1 cellular context compared by ENCODE assay signal in the genomic region with DNA sequence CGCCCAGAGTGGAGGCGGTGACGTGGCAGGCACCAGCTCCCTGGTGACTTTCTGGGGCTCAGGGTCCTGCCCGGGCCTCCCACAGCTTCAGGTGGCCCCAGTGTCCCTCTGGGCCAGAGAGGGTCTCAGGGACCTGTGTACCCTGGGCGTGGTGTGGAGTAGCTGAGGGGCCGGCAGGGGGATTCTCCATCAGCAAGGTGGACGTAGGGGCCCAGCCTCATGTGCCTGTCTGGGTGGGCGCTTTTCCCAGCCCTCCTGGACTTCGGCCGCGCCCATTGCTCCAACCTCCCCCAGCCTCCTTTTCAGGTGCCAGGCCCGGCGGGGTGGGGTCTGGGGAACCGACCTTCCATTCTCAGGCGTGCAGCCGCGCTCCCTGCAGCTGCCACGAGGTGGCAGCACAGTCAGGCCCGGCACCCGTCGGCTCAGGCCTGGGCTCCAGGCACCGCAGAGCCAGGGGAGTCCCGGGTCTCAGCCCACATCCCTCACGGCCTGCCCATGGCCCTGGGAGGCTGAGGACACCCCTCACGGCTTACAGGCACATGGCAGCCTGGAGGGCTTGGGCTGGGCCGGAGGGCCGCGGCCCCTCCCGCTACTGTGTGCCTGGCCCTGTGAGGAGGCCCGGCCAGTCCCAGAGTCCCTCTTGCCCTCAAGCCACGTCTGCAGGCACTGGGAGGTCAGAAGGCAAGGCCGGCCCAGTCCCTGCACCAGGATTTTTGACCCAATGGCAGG.
TF ChIP-seq lines count a peak whose summit lies in the region.

No MANE protein-coding gene starts in this region.

TF ChIP-seq in K562, 482 proteins besides CTCF, POLR2A, EP300 and RAD21 (continued from another document):
- TF ChIP-seq, protein P1, sequence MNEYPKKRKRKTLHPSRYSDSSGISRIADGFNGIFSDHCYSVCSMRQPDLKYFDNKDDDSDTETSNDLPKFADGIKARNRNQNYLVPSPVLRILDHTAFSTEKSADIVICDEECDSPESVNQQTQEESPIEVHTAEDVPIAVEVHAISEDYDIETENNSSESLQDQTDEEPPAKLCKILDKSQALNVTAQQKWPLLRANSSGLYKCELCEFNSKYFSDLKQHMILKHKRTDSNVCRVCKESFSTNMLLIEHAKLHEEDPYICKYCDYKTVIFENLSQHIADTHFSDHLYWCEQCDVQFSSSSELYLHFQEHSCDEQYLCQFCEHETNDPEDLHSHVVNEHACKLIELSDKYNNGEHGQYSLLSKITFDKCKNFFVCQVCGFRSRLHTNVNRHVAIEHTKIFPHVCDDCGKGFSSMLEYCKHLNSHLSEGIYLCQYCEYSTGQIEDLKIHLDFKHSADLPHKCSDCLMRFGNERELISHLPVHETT (CRISPR knock-in tag; conservative IDR thresholded peaks at IDR 0.05 in 1 of 2, IDR thresholded peaks at IDR 0.05 in 1 of 2) = no peak
- TF ChIP-seq ZNF24 (IDR thresholded peaks at IDR 0.05) (peak; percentile 73; the same call in 1 of the 2 replicates), SIN3A (IDR thresholded peaks at IDR 0.05; ENCODE audit: borderline replicate concordance in 2 of 2, control insufficient read depth in 1 of 2, low read depth in 2 of 2, low read length in 2 of 2) (no peak), STAG1 (CRISPR knock-in tag; IDR thresholded peaks at IDR 0.05; ENCODE audit: borderline replicate concordance) (peak; percentile 74), CTBP1 (IDR thresholded peaks at IDR 0.05; ENCODE audit: borderline replicate concordance) (peak; percentile 38; the same call in 1 of the 2 replicates), ZBTB7A (IDR thresholded peaks at IDR 0.05; ENCODE audit: borderline replicate concordance, control insufficient read depth, low read depth, low read length) (0 out of 2 replicates have a peak, but pooled peaks have one; percentile 9), BHLHE40 (IDR thresholded peaks at IDR 0.05; ENCODE audit: low read length) (peak; percentile 28; the same call in 1 of the 2 replicates), MTA3 (IDR thresholded peaks at IDR 0.05; ENCODE audit: borderline replicate concordance) (peak; percentile 27; the same call in 1 of the 2 replicates), RB1 (IDR thresholded peaks at IDR 0.05; ENCODE audit: low read depth) (peak; percentile 57; the same call in 1 of the 2 replicates)
- TF ChIP-seq, protein P2, sequence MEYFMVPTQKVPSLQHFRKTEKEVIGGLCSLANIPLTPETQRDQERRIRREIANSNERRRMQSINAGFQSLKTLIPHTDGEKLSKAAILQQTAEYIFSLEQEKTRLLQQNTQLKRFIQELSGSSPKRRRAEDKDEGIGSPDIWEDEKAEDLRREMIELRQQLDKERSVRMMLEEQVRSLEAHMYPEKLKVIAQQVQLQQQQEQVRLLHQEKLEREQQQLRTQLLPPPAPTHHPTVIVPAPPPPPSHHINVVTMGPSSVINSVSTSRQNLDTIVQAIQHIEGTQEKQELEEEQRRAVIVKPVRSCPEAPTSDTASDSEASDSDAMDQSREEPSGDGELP (CRISPR knock-in tag; IDR thresholded peaks at IDR 0.05; ENCODE audit: borderline replicate concordance) = peak; percentile 60; the same call in 1 of the 2 replicates
- TF ChIP-seq, protein P3, sequence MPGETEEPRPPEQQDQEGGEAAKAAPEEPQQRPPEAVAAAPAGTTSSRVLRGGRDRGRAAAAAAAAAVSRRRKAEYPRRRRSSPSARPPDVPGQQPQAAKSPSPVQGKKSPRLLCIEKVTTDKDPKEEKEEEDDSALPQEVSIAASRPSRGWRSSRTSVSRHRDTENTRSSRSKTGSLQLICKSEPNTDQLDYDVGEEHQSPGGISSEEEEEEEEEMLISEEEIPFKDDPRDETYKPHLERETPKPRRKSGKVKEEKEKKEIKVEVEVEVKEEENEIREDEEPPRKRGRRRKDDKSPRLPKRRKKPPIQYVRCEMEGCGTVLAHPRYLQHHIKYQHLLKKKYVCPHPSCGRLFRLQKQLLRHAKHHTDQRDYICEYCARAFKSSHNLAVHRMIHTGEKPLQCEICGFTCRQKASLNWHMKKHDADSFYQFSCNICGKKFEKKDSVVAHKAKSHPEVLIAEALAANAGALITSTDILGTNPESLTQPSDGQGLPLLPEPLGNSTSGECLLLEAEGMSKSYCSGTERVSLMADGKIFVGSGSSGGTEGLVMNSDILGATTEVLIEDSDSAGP (CRISPR knock-in tag; IDR thresholded peaks at IDR 0.05) = no peak
TF ChIP-seq in K562: peak in this region for 13.
